In genomic region chr15:82536409-82537350, GRCh38 we compare ENCODE assay signal across 11 cellular contexts. TPM values are rescaled to one million over a fixed set of nuclear protein-coding genes. Genes with fewer than 3 reads are reported as not detected.
A peak's percentile ranks its signal among the peaks of the same experiment; 100 is the strongest.
DNase-seq lines count a peak whose midpoint lies in the region; ATAC-seq, FAIRE-seq and TF ChIP-seq lines count a peak whose summit lies in the region.
"Had no signal": no experiment of that assay in that cellular context is flagged by ENCODE, and none has a peak within 500 bp of the region (broad histone marks: within the 10 kb centered on the region; RNA-seq: fewer than 3 reads in every experiment).

No MANE protein-coding gene starts in this region.

- no peak overlapping the region for H2AFZ ChIP-seq in GM12878 (ENCODE audit: control insufficient read depth, low read depth, low read length)

- peak; percentile 31; the same call in 1 of the 2 replicates for TF ChIP-seq POLR2A in GM12878 (IDR thresholded peaks at IDR 0.05; ENCODE audit: low read depth, low read length)

- no peak for ATAC-seq in GM12878

- TF ChIP-seq CTCF in GM12878 (IDR thresholded peaks at IDR 0.05 in 2 of 3, conservative IDR thresholded peaks at IDR 0.05 in 1 of 3; ENCODE audit: control insufficient read depth in 2 of 3, extremely low read depth in 1 of 3, insufficient read depth in 1 of 3, low read depth in 3 of 3, low read length in 3 of 3) = no peak
- no peak for TF ChIP-seq CTCF in neural crest cell (conservative IDR thresholded peaks at IDR 0.05)

- intact Hi-C loops in GM12878 (cut with micrococcal nuclease; ENCODE audit: unreplicated experiment) = loop anchor here (10.0 kb wide), 2 partner anchors 298 to 668 kb away; partner anchors contain the start of gene HDGFL3

- H3K27me3 ChIP-seq in GM12878 (replicated peaks in 1 of 2; ENCODE audit: control insufficient read depth in 2 of 2, insufficient read depth in 2 of 2, low read length in 1 of 2) = no peaks in the 10 kb centered on the region

- in situ Hi-C loops in GM12878 (cut with MboI) = loop anchor here (5.0 kb wide), 1 partner anchor 451 kb away; the partner anchor contains the start of gene RAMAC

- H3K79me2 ChIP-seq in GM12878 (ENCODE audit: control insufficient read depth, insufficient read depth, low read length) = peaks cover 50% of the 10 kb centered on the region

- H4K20me1 ChIP-seq in GM12878 (ENCODE audit: control insufficient read depth, insufficient read depth) = peaks cover 14% of the 10 kb centered on the region

- H3K9me3 Mint-ChIP-seq in T-helper 2 cell treated with Interferon-gamma antibody and Interleukin-4, amounts not matched to agents 5 μg/mL and 100 μg/mL, for 36 hours = no peaks in the 10 kb centered on the region
- no peaks in the 10 kb centered on the region for H3K9me3 Mint-ChIP-seq in neural crest cell

- peaks cover 53% of the 10 kb centered on the region for H3K36me3 Mint-ChIP-seq in T-helper 2 cell treated with Interferon-gamma antibody and Interleukin-4, amounts not matched to agents 5 μg/mL and 100 μg/mL, for 36 hours (ENCODE audit: low read depth)
- peaks cover 37% of the 10 kb centered on the region for H3K36me3 Mint-ChIP-seq in neural crest cell (ENCODE audit: low read depth)

- TF ChIP-seq EP300 in GM12878 (IDR thresholded peaks at IDR 0.05; ENCODE audit: borderline replicate concordance in 1 of 2, control insufficient read depth in 1 of 2, low read depth in 2 of 2, low read length in 2 of 2) = no peak

- POLR2A ChIA-PET in GM12878 (lab: Charles Lee) = no interaction called here

- H3K4me3 ChIP-seq in GM12878 = peak overlapping the region; percentile 99; the same call in 1 of the 2 replicates

- H3K36me3 ChIP-seq in GM12878 (ENCODE audit: control insufficient read depth in 2 of 2, insufficient read depth in 2 of 2, low read length in 1 of 2) = peaks cover 27 to 44% of the 10 kb centered on the region in 2 experiments

- FAIRE-seq in GM12878 (lab: Jason Lieb, UNC) = no peak
- FAIRE-seq: urothelium cell line had no signal

- peak overlapping the region; percentile 57 for H3K27ac Mint-ChIP-seq in T-helper 2 cell treated with Interferon-gamma antibody and Interleukin-4, amounts not matched to agents 5 μg/mL and 100 μg/mL, for 36 hours
- no peak overlapping the region for H3K27ac Mint-ChIP-seq in neural crest cell (ENCODE audit: unreplicated experiment)

- SMC1A ChIA-PET in GM12878 (lab: Charles Lee; ENCODE audit: uncharacterized antibody, unreplicated experiment) = interaction anchor here (0.5 to 1.4 kb wide), 3 partner anchors 17 to 282 kb away, joined by 3 to 4 read pairs (median 3); no protein-coding TSS in a partner anchor

- no peak overlapping the region for H3K4me3 Mint-ChIP-seq in T-helper 2 cell treated with Interferon-gamma antibody and Interleukin-4, amounts not matched to agents 5 μg/mL and 100 μg/mL, for 36 hours
- H3K4me3 Mint-ChIP-seq in neural crest cell = peak overlapping the region; percentile 62

- no peaks in the 10 kb centered on the region for H3K27me3 Mint-ChIP-seq in T-helper 2 cell treated with Interferon-gamma antibody and Interleukin-4, amounts not matched to agents 5 μg/mL and 100 μg/mL, for 36 hours (ENCODE audit: low read depth)
- no peaks in the 10 kb centered on the region for H3K27me3 Mint-ChIP-seq in neural crest cell (ENCODE audit: low read depth)

- no peaks in the 10 kb centered on the region for H3K9me3 ChIP-seq in GM12878 (replicated peaks; ENCODE audit: control insufficient read depth, insufficient read depth, low read length)

- peak overlapping the region; percentile 90 for H3K4me2 ChIP-seq in GM12878 (ENCODE audit: control insufficient read depth, insufficient read depth)
- H3K4me2 ChIP-seq: KMS-11 had no signal

- H3K9ac ChIP-seq in GM12878 (ENCODE audit: control insufficient read depth, insufficient read depth, low read length) = no peak overlapping the region; the same call in 1 of the 2 replicates
- H3K9ac ChIP-seq: KMS-11 had no signal

- no TSS peak for BruUV-seq in GM12878 (replicated peaks; lab: Mats Ljungman, UMichigan)

- CTCF ChIA-PET in GM12878 (lab: Yijun Ruan, JAX) = interaction anchor here (0.6 to 1.8 kb wide), 4 partner anchors 8 to 465 kb away, joined by 3 to 8 read pairs (median 6); no protein-coding TSS in a partner anchor

- H3K4me1 Mint-ChIP-seq in T-helper 2 cell treated with Interferon-gamma antibody and Interleukin-4, amounts not matched to agents 5 μg/mL and 100 μg/mL, for 36 hours (ENCODE audit: low read depth) = peaks cover 23% of the 10 kb centered on the region
- peaks cover 43% of the 10 kb centered on the region for H3K4me1 Mint-ChIP-seq in neural crest cell

- TF ChIP-seq RAD21 in GM12878 (IDR thresholded peaks at IDR 0.05; ENCODE audit: insufficient read depth, low read depth, low read length) = no peak

- 46% methylated on average over 11 of the region's 11 CpGs for WGBS in GM12878 (ENCODE audit: insufficient coverage, insufficient replicate concordance, low lambda C conversion rate, missing lambda C conversion rate)

- RAD21 ChIA-PET in GM12878 (lab: Charles Lee; ENCODE audit: unreplicated experiment) = no interaction called here

- no peak for DNase-seq in T-helper 2 cell treated with Interferon-gamma antibody and Interleukin-4, amounts not matched to agents 5 μg/mL and 100 μg/mL, for 36 hours (ENCODE audit: low spot score)
- DNase-seq in T-helper 2 cell (no peak), NAMALWA (ENCODE audit: low spot score) (peak; percentile 21), GM12878 (ENCODE audit: low read depth, low spot score) (no peak), neural crest cell (ENCODE audit: low read depth, low spot score) (no peak), NCI-H2081 (lab: John Stamatoyannopoulos, UW) (no peak), HuH-7 (ENCODE audit: low spot score) (no peak)
- DNase-seq in stimulated activated CD8-positive, alpha-beta memory T cell treated with anti-CD3 and anti-CD28 coated beads, Interleukin-4, amount 100 ng/mL, for 48 hours = no peak
- DNase-seq: ACHN had no signal

- H3K4me1 ChIP-seq in GM12878 (ENCODE audit: control insufficient read depth, insufficient read depth, low read length) = peaks cover 2% of the 10 kb centered on the region; the same call in 1 of the 2 replicates

- H3K27ac ChIP-seq in GM12878 (ENCODE audit: control insufficient read depth, insufficient read depth) = peak overlapping the region; percentile 43

TF ChIP-seq in GM12878, 131 proteins besides CTCF, POLR2A, EP300 and RAD21:
- TF ChIP-seq ZNF384 (IDR thresholded peaks at IDR 0.05; ENCODE audit: borderline replicate concordance, low read depth, low read length) = no peak
- TF ChIP-seq POLR2AphosphoS5 (IDR thresholded peaks at IDR 0.05; ENCODE audit: low read length) = peak; percentile 58; the same call in 1 of the 2 replicates
- TF ChIP-seq HCFC1 (IDR thresholded peaks at IDR 0.05; ENCODE audit: low read length) = no peak

RNA-seq across cellular contexts. Expression of gene RPS17, which starts 3.6 kb away (rescaled TPM):
- 481 and 582 TPM in 2 replicates for total RNA-seq in GM12878 (2013; cell fraction: nucleolus; rRNA removed)
- total RNA-seq in GM12878 (2014; rRNA removed) (5,088 and 5,187 TPM in 2 replicates), GM12878 (2014; rRNA removed; fragmentation: Illumina TruSeq; extraction: Trizol) (7,557 and 7,879 TPM in 2 replicates), GM12878 (2021) (2,781 and 2,861 TPM in 2 replicates), neural crest cell (2,069 and 2,072 TPM in 2 replicates)
- polyA plus RNA-seq in GM12878 (2011; ENCODE audit: low read depth) = 17,491 TPM
- polyA plus RNA-seq in GM12878 (2011; rRNA removed) (5,480 and 5,843 TPM in 2 replicates), GM12878 (2014; fragmentation: Illumina TruSeq; extraction: Trizol) (3,851 and 4,093 TPM in 2 replicates), GM12878 (2014; fragmentation: Nextera tagmentation; extraction: Ambion mirVana) (1,000 to 10,000 TPM; 2,736 to 3,665 TPM), GM12878 (2014; rRNA removed) (7,788 and 7,871 TPM in 2 replicates), GM12878 (2016; fragmentation: Nextera tagmentation; extraction: Ambion mirVana) (1,000 to 10,000 TPM; 1,223 to 1,264 TPM)
- 5,210 and 5,386 TPM in 2 replicates for polyA plus RNA-seq in GM12878 (2011; cell fraction: cytosol; rRNA removed)
- 1,504 and 1,515 TPM in 2 replicates for polyA plus RNA-seq in GM12878 (2011; cell fraction: nucleus; rRNA removed)
- polyA plus RNA-seq in GM12878 (2012) = 6,753 and 7,585 TPM in 2 replicates
- 1,047 and 1,094 TPM in 2 replicates for polyA minus RNA-seq in GM12878 (2011; rRNA and poly(A)+ RNA removed)
- 683 and 745 TPM in 2 replicates for polyA minus RNA-seq in GM12878 (2011; cell fraction: cytosol; rRNA and poly(A)+ RNA removed)
- polyA minus RNA-seq in GM12878 (2011; cell fraction: nucleus; rRNA and poly(A)+ RNA removed) = 264 and 438 TPM in 2 replicates
